ENCODE assay signal across 22 cellular contexts in genomic region chr16:56321571-56321970, GRCh38.
"Had no signal": no experiment of that assay in that cellular context is flagged by ENCODE, and none has a peak within 500 bp of the region (broad histone marks: within the 10 kb centered on the region; RNA-seq: fewer than 3 reads in every experiment).

No MANE protein-coding gene starts in this region.

- DNase-seq: cortex of kidney; effector memory CD4-positive, alpha-beta T cell; gastrocnemius medialis; heart right ventricle; hypothalamus; lower lobe of right lung; natural killer cell; psoas muscle; retina; right lobe of liver; stimulated activated CD4-positive, alpha-beta T cell treated with anti-CD3 and anti-CD28 coated beads, Interleukin-4, amount 100 ng/mL, for 1 hour; stimulated activated CD8-positive, alpha-beta memory T cell treated with anti-CD3 and anti-CD28 coated beads, Interleukin-4, amount 100 ng/mL, for 48 hours; stimulated activated naive CD8-positive, alpha-beta T cell treated with anti-CD3 and anti-CD28 coated beads, Interleukin-15, Interleukin-2, amounts not matched to agents 100 U/mL and 50 U/mL, for 24 hours; transverse colon had no signal

- H3K36me3 Mint-ChIP-seq: memory B cell; mesothelial cell of epicardium; natural killer cell; stimulated activated effector memory CD8-positive, alpha-beta T cell treated with anti-CD3 and anti-CD28 coated beads, Interleukin-12 subunit alpha, Interleukin-12 subunit beta, amount 100 ng/mL, for 72 hours had no signal

- H3K4me1 ChIP-seq: parathyroid adenoma, right lobe of liver had no signal

- H3K36me3 ChIP-seq: esophagus muscularis mucosa, gastrocnemius medialis, heart right ventricle, left lung, lower lobe of right lung, thoracic aorta, transverse colon had no signal

- H2AFZ ChIP-seq: parathyroid adenoma had no signal

- H3K4me3 ChIP-seq: esophagus muscularis mucosa, gastrocnemius medialis, heart right ventricle, left lung, lower lobe of right lung, psoas muscle, right lobe of liver, thoracic aorta, transverse colon had no signal

- H3K27me3 ChIP-seq: gastrocnemius medialis, right lobe of liver, transverse colon had no signal

- H3K27ac Mint-ChIP-seq: memory B cell, mesothelial cell of epicardium, natural killer cell had no signal

- ATAC-seq: gastrocnemius medialis; heart right ventricle; left lung; lower lobe of right lung; natural killer cell; psoas muscle; right lobe of liver; stimulated activated effector memory CD8-positive, alpha-beta T cell treated with anti-CD3 and anti-CD28 coated beads, Interleukin-12 subunit alpha, Interleukin-12 subunit beta, amount 100 ng/mL, for 72 hours had no signal

- H3K27ac ChIP-seq: epithelial cell of prostate, esophagus muscularis mucosa, gastrocnemius medialis, heart right ventricle, left lung, lower lobe of right lung, parathyroid adenoma, psoas muscle, right lobe of liver, thoracic aorta, transverse colon had no signal

- H3K9ac ChIP-seq: parathyroid adenoma had no signal

- H3K9me3 Mint-ChIP-seq: memory B cell; mesothelial cell of epicardium; natural killer cell; stimulated activated effector memory CD8-positive, alpha-beta T cell treated with anti-CD3 and anti-CD28 coated beads, Interleukin-12 subunit alpha, Interleukin-12 subunit beta, amount 100 ng/mL, for 72 hours had no signal

- H3K9me3 ChIP-seq: esophagus muscularis mucosa, gastrocnemius medialis, heart right ventricle, left lung, lower lobe of right lung, psoas muscle, right lobe of liver, thoracic aorta, transverse colon had no signal

- H3K4me3 Mint-ChIP-seq: memory B cell; mesothelial cell of epicardium; natural killer cell; stimulated activated effector memory CD8-positive, alpha-beta T cell treated with anti-CD3 and anti-CD28 coated beads, Interleukin-12 subunit alpha, Interleukin-12 subunit beta, amount 100 ng/mL, for 72 hours had no signal
